ENCODE assay signal across 9 cellular contexts in genomic region chr12:75641031-75641780, GRCh38.
DNase-seq lines count a peak whose midpoint lies in the region; ATAC-seq and TF ChIP-seq lines count a peak whose summit lies in the region.
"Had no signal": no experiment of that assay in that cellular context is flagged by ENCODE, and none has a peak within 500 bp of the region (broad histone marks: within the 10 kb centered on the region; RNA-seq: fewer than 3 reads in every experiment).

No MANE protein-coding gene starts in this region.

- H3K4me1 Mint-ChIP-seq in T-helper 1 cell treated with Interleukin-12 subunit alpha and Interleukin-12 subunit beta and Interleukin-4 antibody, amounts not matched to agents 30 μg/mL and 1 μg/mL, for 36 hours (ENCODE audit: low read depth): peaks cover 29% of the 10 kb centered on the region

- peak overlapping the region; percentile 18 for H3K4me3 Mint-ChIP-seq in T-helper 1 cell treated with Interleukin-12 subunit alpha and Interleukin-12 subunit beta and Interleukin-4 antibody, amounts not matched to agents 30 μg/mL and 1 μg/mL, for 36 hours
- H3K4me3 Mint-ChIP-seq: neural crest cell had no signal

- no peaks in the 10 kb centered on the region for H3K36me3 ChIP-seq in BJ (ENCODE audit: control insufficient read depth, insufficient read depth, low read length)

- no peak overlapping the region for H3K4me3 ChIP-seq in BJ (ENCODE audit: low read depth, low read length)
- H3K4me3 ChIP-seq in epithelial cell of esophagus (ENCODE audit: low read length): no peak overlapping the region

- no peaks in the 10 kb centered on the region for H3K36me3 Mint-ChIP-seq in T-helper 1 cell treated with Interleukin-12 subunit alpha and Interleukin-12 subunit beta and Interleukin-4 antibody, amounts not matched to agents 30 μg/mL and 1 μg/mL, for 36 hours (ENCODE audit: low read depth)

- H3K9me3 Mint-ChIP-seq in T-helper 1 cell treated with Interleukin-12 subunit alpha and Interleukin-12 subunit beta and Interleukin-4 antibody, amounts not matched to agents 30 μg/mL and 1 μg/mL, for 36 hours: no peaks in the 10 kb centered on the region
- H3K9me3 Mint-ChIP-seq: neural crest cell had no signal

- DNase-seq in BJ (ENCODE audit: low read depth) (peak; percentile 42), epithelial cell of esophagus (ENCODE audit: low read depth) (peak; percentile 84), NCI-H526 treated with DMSO at 0.1 percent for 48 hours (lab: John Stamatoyannopoulos, UW) (no peak), NCI-H2171 treated with DMSO at 0.1 percent for 48 hours (lab: John Stamatoyannopoulos, UW) (no peak)
- peak; percentile 11 to 15 for DNase-seq in stimulated activated CD4-positive, alpha-beta T cell treated with anti-CD3 and anti-CD28 coated beads, Interleukin-4, amount 100 ng/mL, for 4 hours

- ATAC-seq in GM19395 (IDR thresholded peaks at IDR 0.05; ENCODE audit: unreplicated experiment): peak; percentile 100
- peak; percentile 99 for ATAC-seq in HG03378 (IDR thresholded peaks at IDR 0.05; ENCODE audit: unreplicated experiment)

- CTCF ChIA-PET in BJ (lab: Yijun Ruan, JAX): interaction anchor here (0.9 to 2.6 kb wide), 2 partner anchors 17 to 18 kb away, joined by 4 to 7 read pairs; no protein-coding TSS in a partner anchor

- no peaks in the 10 kb centered on the region for H3K27me3 ChIP-seq in BJ (ENCODE audit: control insufficient read depth, insufficient read depth, low read length)

- POLR2A ChIA-PET in BJ (lab: Charles Lee): no interaction called here

- peak overlapping the region; percentile 80 for H3K27ac Mint-ChIP-seq in T-helper 1 cell treated with Interleukin-12 subunit alpha and Interleukin-12 subunit beta and Interleukin-4 antibody, amounts not matched to agents 30 μg/mL and 1 μg/mL, for 36 hours

- H3K27me3 Mint-ChIP-seq in T-helper 1 cell treated with Interleukin-12 subunit alpha and Interleukin-12 subunit beta and Interleukin-4 antibody, amounts not matched to agents 30 μg/mL and 1 μg/mL, for 36 hours (ENCODE audit: low read depth): no peaks in the 10 kb centered on the region

- TF ChIP-seq CTCF in BJ (IDR thresholded peaks at IDR 0.05; ENCODE audit: insufficient read depth, low read depth, low read length): no peak
- no peak for TF ChIP-seq CTCF in epithelial cell of esophagus (IDR thresholded peaks at IDR 0.05; ENCODE audit: insufficient read depth, low read depth, low read length, missing control alignments)

Comparison
In these comparisons a context has a peak if more than half of its experiments do, and no peak if none do; other contexts are left out.
1. DNase-seq: peak in BJ (single experiment), epithelial cell of esophagus (single experiment) and stimulated activated CD4-positive, alpha-beta T cell treated with anti-CD3 and anti-CD28 coated beads, Interleukin-4, amount 100 ng/mL, for 4 hours (2 of 2); none in NCI-H526 treated with DMSO at 0.1 percent for 48 hours (single experiment) and NCI-H2171 treated with DMSO at 0.1 percent for 48 hours (single experiment).